Comparison of ENCODE assay signal across 15 cellular contexts in genomic region chr2:223626713-223627112, GRCh38. TPM values are rescaled to one million over a fixed set of nuclear protein-coding genes. Genes with fewer than 3 reads are reported as not detected.
A peak's percentile ranks its signal among the peaks of the same experiment; 100 is the strongest.
DNase-seq lines count a peak whose midpoint lies in the region; ATAC-seq, FAIRE-seq and TF ChIP-seq lines count a peak whose summit lies in the region.
"Had no signal": no experiment of that assay in that cellular context is flagged by ENCODE, and none has a peak within 500 bp of the region (broad histone marks: within the 10 kb centered on the region; RNA-seq: fewer than 3 reads in every experiment).

No MANE protein-coding gene starts in this region.

- no peaks in the 10 kb centered on the region for H4K20me1 ChIP-seq in osteoblast (ENCODE audit: insufficient read depth, low read length)

- H3K36me3 ChIP-seq in bronchial epithelial cell (ENCODE audit: control insufficient read depth, insufficient read depth, low read length) (no peaks in the 10 kb centered on the region), osteoblast (ENCODE audit: insufficient read depth, low read length) (no peaks in the 10 kb centered on the region)
- H3K36me3 ChIP-seq: right atrium auricular region had no signal

- no peak for TF ChIP-seq CTCF in bronchial epithelial cell (IDR thresholded peaks at IDR 0.05; ENCODE audit: insufficient read depth, low read length, severe bottlenecking)
- TF ChIP-seq CTCF in osteoblast (IDR thresholded peaks at IDR 0.05; ENCODE audit: extremely low read depth, low read depth, low read length) = no peak
- TF ChIP-seq CTCF in GM13976 (IDR thresholded peaks at IDR 0.05; ENCODE audit: borderline replicate concordance, control extremely low read depth, extremely low read depth, insufficient read depth, missing control alignments) = no peak

- no peaks in the 10 kb centered on the region for H3K9me3 ChIP-seq in osteoblast (ENCODE audit: low read depth, low read length)
- H3K9me3 ChIP-seq: right atrium auricular region had no signal

- H3K36me3 Mint-ChIP-seq in activated CD4-positive, alpha-beta memory T cell treated with anti-CD3 and anti-CD28 coated beads, Interleukin-2, amount 10 ng/mL, durations not matched to agents 7 days and 5 days (ENCODE audit: low read depth) = no peaks in the 10 kb centered on the region
- H3K36me3 Mint-ChIP-seq: naive B cell had no signal

- no peaks in the 10 kb centered on the region for H3K4me1 Mint-ChIP-seq in activated CD4-positive, alpha-beta memory T cell treated with anti-CD3 and anti-CD28 coated beads, Interleukin-2, amount 10 ng/mL, durations not matched to agents 7 days and 5 days
- H3K4me1 Mint-ChIP-seq: naive B cell; stimulated activated naive CD8-positive, alpha-beta T cell treated with anti-CD3 and anti-CD28 coated beads, Interleukin-15, amount 100 ng/mL, for 72 hours had no signal

- POLR2A ChIA-PET in activated CD4-positive, alpha-beta memory T cell treated with anti-CD3 and anti-CD28 coated beads, Interleukin-2, amount 10 ng/mL, durations not matched to agents 7 days and 5 days (lab: Charles Lee) = no interaction called here

- H2AFZ ChIP-seq in osteoblast (ENCODE audit: low read length) = no peak overlapping the region

- peak; percentile 92 for DNase-seq in EH (ENCODE audit: low read depth)
- DNase-seq in MV-4-11 (lab: John Stamatoyannopoulos, UW) = peak; percentile 66
- DNase-seq in bronchial epithelial cell (ENCODE audit: low read depth) = peak; percentile 32
- DNase-seq in osteoblast (ENCODE audit: insufficient read length, low spot score, missing footprints) = peak; percentile 59
- DNase-seq in GM13976 (ENCODE audit: low spot score) = no peak
- DNase-seq in activated CD4-positive, alpha-beta memory T cell treated with anti-CD3 and anti-CD28 coated beads, Interleukin-2, amount 10 ng/mL, durations not matched to agents 7 days and 5 days = no peak
- DNase-seq: amygdala; CD4-positive, alpha-beta T cell; naive B cell; NCI-H2081; stimulated activated naive CD8-positive, alpha-beta T cell treated with anti-CD3 and anti-CD28 coated beads, Interleukin-15, amount 100 ng/mL, for 72 hours had no signal

- CTCF ChIA-PET in activated CD4-positive, alpha-beta memory T cell treated with anti-CD3 and anti-CD28 coated beads, Interleukin-2, amount 10 ng/mL, durations not matched to agents 7 days and 5 days (lab: Charles Lee) = no interaction called here

- no peak overlapping the region for H3K27ac ChIP-seq in osteoblast (ENCODE audit: low read depth, low read length)
- H3K27ac ChIP-seq: right atrium auricular region had no signal

- no peaks in the 10 kb centered on the region for H3K9me3 Mint-ChIP-seq in activated CD4-positive, alpha-beta memory T cell treated with anti-CD3 and anti-CD28 coated beads, Interleukin-2, amount 10 ng/mL, durations not matched to agents 7 days and 5 days
- H3K9me3 Mint-ChIP-seq: stimulated activated naive CD8-positive, alpha-beta T cell treated with anti-CD3 and anti-CD28 coated beads, Interleukin-15, amount 100 ng/mL, for 72 hours had no signal

- H3K4me1 ChIP-seq in osteoblast (ENCODE audit: insufficient read depth, low read length) = no peaks in the 10 kb centered on the region
- H3K4me1 ChIP-seq: right atrium auricular region had no signal

- H3K27me3 ChIP-seq in bronchial epithelial cell (ENCODE audit: control insufficient read depth, insufficient read depth, low read length) (no peaks in the 10 kb centered on the region), osteoblast (ENCODE audit: insufficient read depth, low read length) (no peaks in the 10 kb centered on the region)
- H3K27me3 ChIP-seq: right atrium auricular region had no signal

- no peak for FAIRE-seq in bronchial epithelial cell (lab: Jason Lieb, UNC)
- FAIRE-seq: frontal cortex had no signal

- no peaks in the 10 kb centered on the region for H3K79me2 ChIP-seq in osteoblast (ENCODE audit: insufficient read depth, low read length)

- in situ Hi-C loops in GM13976 (cut with MboI; ENCODE audit: low sequenced_read_pairs, unreplicated experiment) = no loop called here

- no peak overlapping the region for H3K4me3 Mint-ChIP-seq in activated CD4-positive, alpha-beta memory T cell treated with anti-CD3 and anti-CD28 coated beads, Interleukin-2, amount 10 ng/mL, durations not matched to agents 7 days and 5 days
- H3K4me3 Mint-ChIP-seq: CD4-positive, alpha-beta T cell; stimulated activated naive CD8-positive, alpha-beta T cell treated with anti-CD3 and anti-CD28 coated beads, Interleukin-15, amount 100 ng/mL, for 72 hours had no signal

- peaks cover 5% of the 10 kb centered on the region for H3K27me3 Mint-ChIP-seq in activated CD4-positive, alpha-beta memory T cell treated with anti-CD3 and anti-CD28 coated beads, Interleukin-2, amount 10 ng/mL, durations not matched to agents 7 days and 5 days

- ATAC-seq in HG03521 (IDR thresholded peaks at IDR 0.05; ENCODE audit: unreplicated experiment) (no peak), HG03378 (IDR thresholded peaks at IDR 0.05; ENCODE audit: unreplicated experiment) (no peak)
- ATAC-seq: stimulated activated naive CD8-positive, alpha-beta T cell treated with anti-CD3 and anti-CD28 coated beads, Interleukin-15, amount 100 ng/mL, for 72 hours had no signal

- H3K4me3 ChIP-seq in bronchial epithelial cell (ENCODE audit: low read depth, low read length) (no peak overlapping the region), osteoblast (ENCODE audit: insufficient read depth, low read length) (no peak overlapping the region)
- H3K4me3 ChIP-seq: right atrium auricular region had no signal

- H3K4me2 ChIP-seq in osteoblast (ENCODE audit: insufficient read depth, low read length) = no peak overlapping the region

- H3K27ac Mint-ChIP-seq in activated CD4-positive, alpha-beta memory T cell treated with anti-CD3 and anti-CD28 coated beads, Interleukin-2, amount 10 ng/mL, durations not matched to agents 7 days and 5 days = no peak overlapping the region
- H3K27ac Mint-ChIP-seq: CD4-positive, alpha-beta T cell; naive B cell; stimulated activated naive CD8-positive, alpha-beta T cell treated with anti-CD3 and anti-CD28 coated beads, Interleukin-15, amount 100 ng/mL, for 72 hours had no signal

RNA-seq across cellular contexts. Expression of gene SCG2, which starts 24.6 kb away (rescaled TPM):
- total RNA-seq in bronchial epithelial cell = 0.13 and 0.26 TPM in 2 replicates
- total RNA-seq in osteoblast = 2.2 and 2.4 TPM in 2 replicates
- total RNA-seq in activated CD4-positive, alpha-beta memory T cell treated with anti-CD3 and anti-CD28 coated beads, Interleukin-2, amount 10 ng/mL, durations not matched to agents 7 days and 5 days = under 1 TPM in 1 of 2 experiments, not detected in 1; 0.15 TPM
- total RNA-seq: CD4-positive, alpha-beta T cell had no signal

Comparison
In these comparisons a context has a peak if more than half of its experiments do, and no peak if none do; other contexts are left out.
1. DNase-seq: peak in EH (single experiment), MV-4-11 (single experiment), bronchial epithelial cell (single experiment) and osteoblast (single experiment); none in GM13976 (single experiment) and activated CD4-positive, alpha-beta memory T cell treated with anti-CD3 and anti-CD28 coated beads, Interleukin-2, amount 10 ng/mL, durations not matched to agents 7 days and 5 days (single experiment).